ENCODE assay signal across 1 cellular context in the genomic region with DNA sequence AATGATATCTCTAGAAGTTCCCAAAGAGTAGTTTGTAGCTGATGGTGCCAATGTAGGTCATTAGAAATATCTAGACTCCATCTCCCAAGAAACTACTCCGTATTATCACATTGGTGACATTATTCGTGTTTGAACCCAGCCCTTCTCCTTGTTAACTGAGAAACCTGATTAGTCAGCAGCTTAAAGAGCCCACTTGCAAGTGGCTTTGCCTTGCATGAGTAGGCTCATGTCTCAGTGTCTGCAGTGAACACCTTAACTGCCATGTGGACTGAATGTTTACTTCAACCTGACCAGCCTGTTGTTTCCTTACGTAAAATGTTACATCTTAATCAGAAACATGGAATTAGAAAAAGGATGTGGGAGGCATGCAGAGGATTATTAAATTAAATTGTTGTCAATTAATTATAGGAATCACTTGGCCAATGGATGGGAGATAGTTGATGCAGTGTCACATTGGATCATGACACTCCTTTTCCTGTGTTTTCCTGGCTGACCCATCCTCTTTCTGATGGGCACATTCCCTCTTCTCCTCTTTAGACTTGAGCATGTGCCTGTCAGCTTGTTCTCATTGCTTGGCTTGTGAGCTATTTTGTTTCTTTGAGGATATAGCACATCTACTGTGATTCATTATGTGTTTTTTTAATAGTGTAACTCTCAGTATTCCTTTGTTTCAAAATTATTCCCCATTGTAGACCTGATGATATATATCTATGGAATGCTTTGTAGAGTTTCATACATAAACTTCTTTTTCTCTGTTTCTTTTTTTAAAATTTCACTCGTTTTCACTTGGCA.
A peak's percentile ranks its signal among the peaks of the same experiment; 100 is the strongest.
TF ChIP-seq lines count a peak whose summit lies in the region.

No MANE protein-coding gene starts in this region.

TF ChIP-seq in K562, 482 proteins besides CTCF, POLR2A, EP300 and RAD21 (continued from another document):
- TF ChIP-seq, protein P1, sequence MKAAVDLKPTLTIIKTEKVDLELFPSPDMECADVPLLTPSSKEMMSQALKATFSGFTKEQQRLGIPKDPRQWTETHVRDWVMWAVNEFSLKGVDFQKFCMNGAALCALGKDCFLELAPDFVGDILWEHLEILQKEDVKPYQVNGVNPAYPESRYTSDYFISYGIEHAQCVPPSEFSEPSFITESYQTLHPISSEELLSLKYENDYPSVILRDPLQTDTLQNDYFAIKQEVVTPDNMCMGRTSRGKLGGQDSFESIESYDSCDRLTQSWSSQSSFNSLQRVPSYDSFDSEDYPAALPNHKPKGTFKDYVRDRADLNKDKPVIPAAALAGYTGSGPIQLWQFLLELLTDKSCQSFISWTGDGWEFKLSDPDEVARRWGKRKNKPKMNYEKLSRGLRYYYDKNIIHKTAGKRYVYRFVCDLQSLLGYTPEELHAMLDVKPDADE (conservative IDR thresholded peaks at IDR 0.05; ENCODE audit: control insufficient read depth, low read depth, low read length), result no peak
- peak; percentile 57 for TF ChIP-seq ZNF316 (IDR thresholded peaks at IDR 0.05)
- TF ChIP-seq HLTF (IDR thresholded peaks at IDR 0.05), result no peak
- TF ChIP-seq, protein P2, sequence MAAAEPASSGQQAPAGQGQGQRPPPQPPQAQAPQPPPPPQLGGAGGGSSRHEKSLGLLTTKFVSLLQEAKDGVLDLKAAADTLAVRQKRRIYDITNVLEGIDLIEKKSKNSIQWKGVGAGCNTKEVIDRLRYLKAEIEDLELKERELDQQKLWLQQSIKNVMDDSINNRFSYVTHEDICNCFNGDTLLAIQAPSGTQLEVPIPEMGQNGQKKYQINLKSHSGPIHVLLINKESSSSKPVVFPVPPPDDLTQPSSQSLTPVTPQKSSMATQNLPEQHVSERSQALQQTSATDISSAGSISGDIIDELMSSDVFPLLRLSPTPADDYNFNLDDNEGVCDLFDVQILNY (CRISPR knock-in tag; IDR thresholded peaks at IDR 0.05), result no peak
- TF ChIP-seq, protein P3, sequence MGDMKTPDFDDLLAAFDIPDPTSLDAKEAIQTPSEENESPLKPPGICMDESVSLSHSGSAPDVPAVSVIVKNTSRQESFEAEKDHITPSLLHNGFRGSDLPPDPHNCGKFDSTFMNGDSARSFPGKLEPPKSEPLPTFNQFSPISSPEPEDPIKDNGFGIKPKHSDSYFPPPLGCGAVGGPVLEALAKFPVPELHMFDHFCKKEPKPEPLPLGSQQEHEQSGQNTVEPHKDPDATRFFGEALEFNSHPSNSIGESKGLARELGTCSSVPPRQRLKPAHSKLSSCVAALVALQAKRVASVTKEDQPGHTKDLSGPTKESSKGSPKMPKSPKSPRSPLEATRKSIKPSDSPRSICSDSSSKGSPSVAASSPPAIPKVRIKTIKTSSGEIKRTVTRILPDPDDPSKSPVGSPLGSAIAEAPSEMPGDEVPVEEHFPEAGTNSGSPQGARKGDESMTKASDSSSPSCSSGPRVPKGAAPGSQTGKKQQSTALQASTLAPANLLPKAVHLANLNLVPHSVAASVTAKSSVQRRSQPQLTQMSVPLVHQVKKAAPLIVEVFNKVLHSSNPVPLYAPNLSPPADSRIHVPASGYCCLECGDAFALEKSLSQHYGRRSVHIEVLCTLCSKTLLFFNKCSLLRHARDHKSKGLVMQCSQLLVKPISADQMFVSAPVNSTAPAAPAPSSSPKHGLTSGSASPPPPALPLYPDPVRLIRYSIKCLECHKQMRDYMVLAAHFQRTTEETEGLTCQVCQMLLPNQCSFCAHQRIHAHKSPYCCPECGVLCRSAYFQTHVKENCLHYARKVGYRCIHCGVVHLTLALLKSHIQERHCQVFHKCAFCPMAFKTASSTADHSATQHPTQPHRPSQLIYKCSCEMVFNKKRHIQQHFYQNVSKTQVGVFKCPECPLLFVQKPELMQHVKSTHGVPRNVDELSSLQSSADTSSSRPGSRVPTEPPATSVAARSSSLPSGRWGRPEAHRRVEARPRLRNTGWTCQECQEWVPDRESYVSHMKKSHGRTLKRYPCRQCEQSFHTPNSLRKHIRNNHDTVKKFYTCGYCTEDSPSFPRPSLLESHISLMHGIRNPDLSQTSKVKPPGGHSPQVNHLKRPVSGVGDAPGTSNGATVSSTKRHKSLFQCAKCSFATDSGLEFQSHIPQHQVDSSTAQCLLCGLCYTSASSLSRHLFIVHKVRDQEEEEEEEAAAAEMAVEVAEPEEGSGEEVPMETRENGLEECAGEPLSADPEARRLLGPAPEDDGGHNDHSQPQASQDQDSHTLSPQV (IDR thresholded peaks at IDR 0.05), result no peak
- 0 out of 2 replicates have a peak, but pooled peaks have one; percentile 31 for TF ChIP-seq MAFG (tag; conservative IDR thresholded peaks at IDR 0.05)
- TF ChIP-seq TFAM (CRISPR knock-in tag; conservative IDR thresholded peaks at IDR 0.05), result no peak
- no peak for TF ChIP-seq FOSL1 (tag; conservative IDR thresholded peaks at IDR 0.05)
- no peak for TF ChIP-seq L3MBTL2 (IDR thresholded peaks at IDR 0.05)
